ENCODE assay signal across 8 cellular contexts in genomic region chr1:207638487-207639145, GRCh38. TPM values are rescaled to one million over a fixed set of nuclear protein-coding genes. Genes with fewer than 3 reads are reported as not detected.
"Had no signal": no experiment of that assay in that cellular context is flagged by ENCODE, and none has a peak within 500 bp of the region (broad histone marks: within the 10 kb centered on the region; RNA-seq: fewer than 3 reads in every experiment).

No MANE protein-coding gene starts in this region.

RNA-seq across cellular contexts. Expression of gene CR1L, which starts 6.3 kb away (rescaled TPM):
- total RNA-seq: activated CD4-positive, alpha-beta memory T cell treated with anti-CD3 and anti-CD28 coated beads for 36 hours; activated naive CD4-positive, alpha-beta T cell treated with anti-CD3 and anti-CD28 coated beads for 36 hours; activated T-cell treated with anti-CD3 and anti-CD28 coated beads, Interleukin-2, amount 50 U/mL, for 4 hours; activated T-helper 1 cell treated with anti-CD3 and anti-CD28 coated beads, Interleukin-12 subunit alpha, Interleukin-12 subunit beta, Interleukin-2, Interleukin-4 antibody, amounts not matched to agents 30 ng/mL and 10 ng/mL and 1 ng/mL, durations not matched to agents 14 hours and 24 hours and 36 hours; LHCN-M2; PC-3; Peyer's patch; SK-MEL-5 had no signal
